Comparison of ENCODE assay signal across 11 cellular contexts in the genomic region with DNA sequence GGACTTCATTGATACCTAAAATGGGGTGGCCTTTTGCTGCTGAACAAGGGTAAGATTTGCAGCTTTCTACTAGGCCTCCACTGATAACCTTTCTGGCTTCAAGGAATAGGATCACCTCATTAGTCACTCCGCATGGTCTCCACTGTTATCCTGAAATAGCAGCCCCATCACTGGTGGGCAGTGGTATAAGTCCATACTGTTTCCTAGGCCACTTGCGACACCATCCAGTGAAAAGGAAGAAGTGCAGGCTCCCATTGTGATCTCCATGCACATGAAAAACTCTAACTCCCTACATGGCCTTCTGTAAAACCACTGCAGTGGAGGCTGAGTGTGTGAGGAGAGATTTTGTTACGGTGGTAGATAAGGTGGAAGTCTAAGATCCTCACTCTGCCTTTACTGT.
DNase-seq lines count a peak whose midpoint lies in the region; ATAC-seq and TF ChIP-seq lines count a peak whose summit lies in the region.
"Had no signal": no experiment of that assay in that cellular context is flagged by ENCODE, and none has a peak within 500 bp of the region (broad histone marks: within the 10 kb centered on the region; RNA-seq: fewer than 3 reads in every experiment).

No MANE protein-coding gene starts in this region.

- no peak overlapping the region for H4K12ac ChIP-seq in trophoblast cell (ENCODE audit: low read depth, low read length)

- no peaks in the 10 kb centered on the region for H3F3A ChIP-seq in neural cell (ENCODE audit: insufficient read depth, low read length, poor library complexity, severe bottlenecking)

- no peaks in the 10 kb centered on the region for H3K9me2 ChIP-seq in neural cell (ENCODE audit: insufficient read depth, low read length)

- no peak overlapping the region for H2BK5ac ChIP-seq in trophoblast cell (ENCODE audit: low read depth, low read length, poor library complexity)

- H2BK120ac ChIP-seq in trophoblast cell (ENCODE audit: insufficient read depth, low read length, poor library complexity), result no peak overlapping the region

- no peaks in the 10 kb centered on the region for H3K79me1 ChIP-seq in trophoblast cell (ENCODE audit: low read length)

- no peaks in the 10 kb centered on the region for H3K4me1 ChIP-seq in trophoblast cell (ENCODE audit: control insufficient read depth in 1 of 2, insufficient read depth in 2 of 2, low read length in 2 of 2)
- H3K4me1 ChIP-seq: testis had no signal

- H2BK12ac ChIP-seq in trophoblast cell (ENCODE audit: low read length), result no peak overlapping the region

- TF ChIP-seq CTCF in neural cell (IDR thresholded peaks at IDR 0.05; ENCODE audit: poor library complexity, severe bottlenecking), result peak; percentile 52

- H3K9ac ChIP-seq in neural cell (ENCODE audit: low read length) (no peak overlapping the region), trophoblast cell (ENCODE audit: low read length) (no peak overlapping the region)

- H3K79me2 ChIP-seq in neural cell (replicated peaks; ENCODE audit: insufficient read depth, low read length) (no peaks in the 10 kb centered on the region), trophoblast cell (ENCODE audit: control insufficient read depth, insufficient read depth, low read length, poor library complexity) (no peaks in the 10 kb centered on the region)

- H2AK5ac ChIP-seq in trophoblast cell (ENCODE audit: low read length), result no peak overlapping the region

- H3K14ac ChIP-seq in trophoblast cell (ENCODE audit: low read length), result no peak overlapping the region

- H2AFZ ChIP-seq in neural cell (ENCODE audit: low read depth, low read length), result no peak overlapping the region
- H2AFZ ChIP-seq in trophoblast cell (ENCODE audit: insufficient read depth, low read length, poor library complexity), result no peak overlapping the region

- H3K4me3 ChIP-seq in H7 (ENCODE audit: insufficient read depth, low read depth, low read length) (no peak overlapping the region), neural cell (ENCODE audit: low read length) (no peak overlapping the region), trophoblast cell (ENCODE audit: low read depth, low read length) (no peak overlapping the region)
- H3K4me3 ChIP-seq: lung, MG63, testis had no signal

- WGBS in trophoblast cell (ENCODE audit: extremely low coverage, insufficient coverage, insufficient read length), result no CpG with 5 or more reads among the region's 3 CpGs

- no peak for TF ChIP-seq EP300 in neural cell (conservative IDR thresholded peaks at IDR 0.05; ENCODE audit: poor library complexity, severe bottlenecking)

- no peak overlapping the region for H3K4ac ChIP-seq in trophoblast cell (ENCODE audit: low read depth, low read length)

- DNase-seq in H7 (peak; percentile 17), NCI-H82 treated with DMSO at 0.1 percent for 48 hours (lab: John Stamatoyannopoulos, UW; ENCODE audit: unreplicated experiment) (peak; percentile 39), cerebellar cortex (ENCODE audit: low spot score) (peak; percentile 22), trophoblast cell (no peak), NCI-H1694 treated with DMSO at 0.1 percent for 48 hours (lab: John Stamatoyannopoulos, UW) (no peak)
- DNase-seq: MG63, testis had no signal

- no peak overlapping the region for H4K8ac ChIP-seq in trophoblast cell (ENCODE audit: low read depth, low read length)

- no peak overlapping the region for H3K4me2 ChIP-seq in neural cell (ENCODE audit: low read length)
- H3K4me2 ChIP-seq in trophoblast cell (ENCODE audit: low read length), result no peak overlapping the region

- ATAC-seq in HG03565 (IDR thresholded peaks at IDR 0.05; ENCODE audit: unreplicated experiment) (no peak), HG02759 (IDR thresholded peaks at IDR 0.05; ENCODE audit: unreplicated experiment) (no peak)

- H3K18ac ChIP-seq in trophoblast cell (ENCODE audit: low read length), result no peak overlapping the region

- TF ChIP-seq RAD21 in neural cell (conservative IDR thresholded peaks at IDR 0.05), result peak; percentile 52

- H3K23ac ChIP-seq in trophoblast cell (ENCODE audit: low read length), result no peak overlapping the region

- H3K27ac ChIP-seq in neural cell (ENCODE audit: low read length) (no peak overlapping the region), trophoblast cell (ENCODE audit: low read depth, low read length) (no peak overlapping the region)
- H3K27ac ChIP-seq: testis had no signal

- H4K20me1 ChIP-seq in neural cell (ENCODE audit: insufficient read depth), result no peaks in the 10 kb centered on the region

- H3K36me3 ChIP-seq in H7 (replicated peaks; ENCODE audit: control insufficient read depth, insufficient read depth, low read length), result no peaks in the 10 kb centered on the region
- no peaks in the 10 kb centered on the region for H3K36me3 ChIP-seq in neural cell (ENCODE audit: insufficient read depth, low read length)
- no peaks in the 10 kb centered on the region for H3K36me3 ChIP-seq in trophoblast cell (ENCODE audit: control insufficient read depth in 1 of 2, insufficient read depth in 2 of 2, low read length in 2 of 2)
- H3K36me3 ChIP-seq: MG63 had no signal

- no peak overlapping the region for H4K91ac ChIP-seq in trophoblast cell (ENCODE audit: low read depth, low read length)

- no peaks in the 10 kb centered on the region for H3K9me3 ChIP-seq in neural cell (ENCODE audit: low read length)
- no peaks in the 10 kb centered on the region for H3K9me3 ChIP-seq in trophoblast cell (ENCODE audit: insufficient read depth, low read depth, low read length)
- H3K9me3 ChIP-seq: MG63, testis had no signal

- H3K27me3 ChIP-seq in H7 (ENCODE audit: control insufficient read depth, insufficient read depth, low read length) (no peaks in the 10 kb centered on the region), neural cell (ENCODE audit: insufficient read depth, low read depth, low read length) (no peaks in the 10 kb centered on the region), trophoblast cell (ENCODE audit: insufficient read depth, low read length) (no peaks in the 10 kb centered on the region)
- H3K27me3 ChIP-seq: MG63, testis had no signal

TF ChIP-seq in neural cell, 6 proteins besides CTCF, POLR2A, EP300 and RAD21:
- TF ChIP-seq POLR2AphosphoS5 (IDR thresholded peaks at IDR 0.05) (no peak), SMC3 (conservative IDR thresholded peaks at IDR 0.05; ENCODE audit: poor library complexity) (peak; percentile 44)

Comparison
In these comparisons a context has a peak if more than half of its experiments do, and no peak if none do; other contexts are left out.
1. DNase-seq: peak in H7 (single experiment), NCI-H82 treated with DMSO at 0.1 percent for 48 hours (single experiment) and cerebellar cortex (single experiment); none in trophoblast cell (0 of 2) and NCI-H1694 treated with DMSO at 0.1 percent for 48 hours (single experiment).